25 cellular contexts compared by ENCODE assay signal in the genomic region with DNA sequence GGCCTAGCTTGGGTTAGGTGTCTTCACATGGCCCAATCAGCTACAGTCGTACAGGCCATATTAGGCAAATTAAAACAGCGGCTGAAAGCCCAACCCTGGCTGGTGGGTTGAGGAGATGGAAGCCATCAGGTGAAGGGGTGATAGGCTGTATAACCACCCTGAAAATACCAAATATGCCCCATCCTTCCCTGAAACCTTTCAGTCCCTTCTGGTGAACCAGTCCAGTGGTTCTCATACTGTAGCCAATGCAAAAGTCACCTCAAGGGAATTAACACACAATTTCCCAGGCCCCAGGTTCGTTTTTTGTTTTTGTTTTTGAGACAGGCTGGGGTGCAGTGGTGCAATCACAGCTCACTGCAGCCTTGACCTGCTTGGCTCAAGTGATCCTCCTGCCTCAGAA. TPM values are rescaled to one million over a fixed set of nuclear protein-coding genes. Genes with fewer than 3 reads are reported as not detected.
A peak's percentile ranks its signal among the peaks of the same experiment; 100 is the strongest.
DNase-seq lines count a peak whose midpoint lies in the region; ATAC-seq and TF ChIP-seq lines count a peak whose summit lies in the region.
"Had no signal": no experiment of that assay in that cellular context is flagged by ENCODE, and none has a peak within 500 bp of the region (broad histone marks: within the 10 kb centered on the region; RNA-seq: fewer than 3 reads in every experiment).

No MANE protein-coding gene starts in this region.

- ATAC-seq in GM18870 (IDR thresholded peaks at IDR 0.05; ENCODE audit: unreplicated experiment) (peak; percentile 45), GM21619 (IDR thresholded peaks at IDR 0.05; ENCODE audit: unreplicated experiment) (peak; percentile 87), HG03025 (IDR thresholded peaks at IDR 0.05; ENCODE audit: low FRiP score, unreplicated experiment) (peak; percentile 70), activated B cell treated with CpG ODN at 0.5 μM for 24 hours (ENCODE audit: low read depth) (peak; percentile 74), GM19395 (IDR thresholded peaks at IDR 0.05; ENCODE audit: unreplicated experiment) (no peak)
- ATAC-seq in activated T-cell treated with anti-CD3 and anti-CD28 coated beads, Interleukin-2, amount 50 U/mL, for 4 hours = no peak
- ATAC-seq: activated CD8-positive, alpha-beta memory T cell treated with anti-CD3 and anti-CD28 coated beads, Interleukin-2, amount 10 ng/mL, durations not matched to agents 7 days and 5 days; HepG2; lower lobe of right lung; Panc1; right lobe of liver; stimulated activated naive CD8-positive, alpha-beta T cell treated with anti-CD3 and anti-CD28 coated beads, Interleukin-15, amount 100 ng/mL, for 72 hours had no signal

- H3K4me3 Mint-ChIP-seq in activated B cell treated with CpG ODN at 0.5 μM for 24 hours = no peak overlapping the region
- H3K4me3 Mint-ChIP-seq in activated T-cell treated with anti-CD3 and anti-CD28 coated beads, Interleukin-2, amount 50 U/mL, for 4 hours = no peak overlapping the region
- H3K4me3 Mint-ChIP-seq: activated CD8-positive, alpha-beta memory T cell treated with anti-CD3 and anti-CD28 coated beads, Interleukin-2, amount 10 ng/mL, durations not matched to agents 7 days and 5 days; CD4-positive, alpha-beta T cell; stimulated activated naive CD8-positive, alpha-beta T cell treated with anti-CD3 and anti-CD28 coated beads, Interleukin-15, amount 100 ng/mL, for 72 hours had no signal

- DNase-seq in activated B cell treated with CpG ODN at 0.5 μM for 24 hours = no peak
- no peak for DNase-seq in NCI-H82 (lab: John Stamatoyannopoulos, UW)
- no peak for DNase-seq in NOMO-1 treated with DMSO at 0.1 percent for 48 hours (lab: John Stamatoyannopoulos, UW; ENCODE audit: unreplicated experiment)
- DNase-seq in activated T-cell treated with anti-CD3 and anti-CD28 coated beads, Interleukin-2, amount 50 U/mL, for 4 hours = no peak
- DNase-seq: activated CD4-positive, CD25-positive, alpha-beta regulatory T cell treated with anti-CD3 and anti-CD28 coated beads, Interleukin-2, amount 50 U/mL, for 72 hours; activated CD8-positive, alpha-beta memory T cell treated with anti-CD3 and anti-CD28 coated beads, Interleukin-2, amount 10 ng/mL, durations not matched to agents 7 days and 5 days; CD4-positive, alpha-beta T cell; cortex of kidney; lower lobe of right lung; NCI-H1436 treated with DMSO at 0.1 percent for 48 hours; right lobe of liver; stimulated activated naive CD8-positive, alpha-beta T cell treated with anti-CD3 and anti-CD28 coated beads, Interleukin-15, amount 100 ng/mL, for 72 hours; T-helper 9 cell had no signal

- H3K36me3 Mint-ChIP-seq in activated B cell treated with CpG ODN at 0.5 μM for 24 hours (ENCODE audit: low read depth) = no peaks in the 10 kb centered on the region
- peaks cover 10% of the 10 kb centered on the region for H3K36me3 Mint-ChIP-seq in activated T-cell treated with anti-CD3 and anti-CD28 coated beads, Interleukin-2, amount 50 U/mL, for 4 hours (ENCODE audit: insufficient read depth)
- H3K36me3 Mint-ChIP-seq: activated CD8-positive, alpha-beta memory T cell treated with anti-CD3 and anti-CD28 coated beads, Interleukin-2, amount 10 ng/mL, durations not matched to agents 7 days and 5 days had no signal

- no peaks in the 10 kb centered on the region for H3K27me3 Mint-ChIP-seq in activated B cell treated with CpG ODN at 0.5 μM for 24 hours
- no peaks in the 10 kb centered on the region for H3K27me3 Mint-ChIP-seq in activated T-cell treated with anti-CD3 and anti-CD28 coated beads, Interleukin-2, amount 50 U/mL, for 4 hours (ENCODE audit: low read depth)
- H3K27me3 Mint-ChIP-seq: activated CD8-positive, alpha-beta memory T cell treated with anti-CD3 and anti-CD28 coated beads, Interleukin-2, amount 10 ng/mL, durations not matched to agents 7 days and 5 days; CD4-positive, alpha-beta T cell; stimulated activated naive CD8-positive, alpha-beta T cell treated with anti-CD3 and anti-CD28 coated beads, Interleukin-15, amount 100 ng/mL, for 72 hours had no signal

- TF ChIP-seq CTCF in activated B cell treated with CpG ODN at 0.5 μM for 24 hours (IDR thresholded peaks at IDR 0.05) = no peak

- CTCF ChIA-PET in activated B cell treated with CpG ODN at 0.5 μM for 24 hours (lab: Charles Lee) = no interaction called here

- intact Hi-C loops in activated B cell treated with CpG ODN at 0.5 μM for 24 hours (cut with micrococcal nuclease) = no loop called here

- POLR2A ChIA-PET in activated B cell treated with CpG ODN at 0.5 μM for 24 hours (lab: Charles Lee) = no interaction called here

- H3K4me1 Mint-ChIP-seq in activated B cell treated with CpG ODN at 0.5 μM for 24 hours = peaks cover 12% of the 10 kb centered on the region
- no peaks in the 10 kb centered on the region for H3K4me1 Mint-ChIP-seq in activated T-cell treated with anti-CD3 and anti-CD28 coated beads, Interleukin-2, amount 50 U/mL, for 4 hours (ENCODE audit: low read depth)
- H3K4me1 Mint-ChIP-seq: activated CD8-positive, alpha-beta memory T cell treated with anti-CD3 and anti-CD28 coated beads, Interleukin-2, amount 10 ng/mL, durations not matched to agents 7 days and 5 days; stimulated activated naive CD8-positive, alpha-beta T cell treated with anti-CD3 and anti-CD28 coated beads, Interleukin-15, amount 100 ng/mL, for 72 hours had no signal

- no peak overlapping the region for H3K27ac Mint-ChIP-seq in activated B cell treated with CpG ODN at 0.5 μM for 24 hours
- H3K27ac Mint-ChIP-seq: activated CD8-positive, alpha-beta memory T cell treated with anti-CD3 and anti-CD28 coated beads, Interleukin-2, amount 10 ng/mL, durations not matched to agents 7 days and 5 days; activated T-helper 2 cell treated with anti-CD3 and anti-CD28 coated beads, Interferon-gamma antibody, Interleukin-2, Interleukin-4, amounts not matched to agents 10 μg/mL and 5 μg/mL and 100 μg/mL, durations not matched to agents 14 hours and 24 hours and 36 hours; CD4-positive, alpha-beta T cell had no signal

- H3K9me3 Mint-ChIP-seq in activated B cell treated with CpG ODN at 0.5 μM for 24 hours = no peaks in the 10 kb centered on the region
- no peaks in the 10 kb centered on the region for H3K9me3 Mint-ChIP-seq in activated T-cell treated with anti-CD3 and anti-CD28 coated beads, Interleukin-2, amount 50 U/mL, for 4 hours
- H3K9me3 Mint-ChIP-seq: activated T-helper 2 cell treated with anti-CD3 and anti-CD28 coated beads, Interferon-gamma antibody, Interleukin-2, Interleukin-4, amounts not matched to agents 10 μg/mL and 5 μg/mL and 100 μg/mL, durations not matched to agents 14 hours and 24 hours and 36 hours; CD4-positive, alpha-beta T cell; stimulated activated naive CD8-positive, alpha-beta T cell treated with anti-CD3 and anti-CD28 coated beads, Interleukin-15, amount 100 ng/mL, for 72 hours had no signal

RNA-seq across cellular contexts. Expression of a gene that starts 19.8 kb away (rescaled TPM):
- total RNA-seq in activated B cell treated with CpG ODN at 0.5 μM for 24 hours = not detected in 2 replicates
- total RNA-seq in activated T-cell treated with anti-CD3 and anti-CD28 coated beads, Interleukin-2, amount 50 U/mL, for 4 hours = not detected
- total RNA-seq: activated CD8-positive, alpha-beta memory T cell treated with anti-CD3 and anti-CD28 coated beads, Interleukin-2, amount 10 ng/mL, durations not matched to agents 7 days and 5 days; activated T-helper 2 cell treated with anti-CD3 and anti-CD28 coated beads, Interferon-gamma antibody, Interleukin-2, Interleukin-4, amounts not matched to agents 10 μg/mL and 5 μg/mL and 100 μg/mL, durations not matched to agents 14 hours and 24 hours and 36 hours; CD4-positive, alpha-beta T cell; fibroblast of villous mesenchyme; hepatocyte; HepG2; lower lobe of right lung; osteoblast; right lobe of liver; SK-MEL-5; urinary bladder had no signal

Comparison
In these comparisons a context has a peak if more than half of its experiments do, and no peak if none do; other contexts are left out.
1. ATAC-seq: peak in GM18870 (single experiment), GM21619 (single experiment), HG03025 (single experiment) and activated B cell treated with CpG ODN at 0.5 μM for 24 hours (single experiment); none in GM19395 (single experiment) and activated T-cell treated with anti-CD3 and anti-CD28 coated beads, Interleukin-2, amount 50 U/mL, for 4 hours (0 of 2).